16 cellular contexts compared by ENCODE assay signal in genomic region chr1:200627548-200628222, GRCh38. TPM values are rescaled to one million over a fixed set of nuclear protein-coding genes. Genes with fewer than 3 reads are reported as not detected.
DNase-seq lines count a peak whose midpoint lies in the region; ATAC-seq and TF ChIP-seq lines count a peak whose summit lies in the region.
"Had no signal": no experiment of that assay in that cellular context is flagged by ENCODE, and none has a peak within 500 bp of the region (broad histone marks: within the 10 kb centered on the region; RNA-seq: fewer than 3 reads in every experiment).

No MANE protein-coding gene starts in this region.

- H3K27me3 Mint-ChIP-seq in activated T-cell treated with anti-CD3 and anti-CD28 coated beads, Interleukin-2, amount 50 U/mL, for 72 hours (ENCODE audit: low read depth), result peaks cover 17% of the 10 kb centered on the region
- no peaks in the 10 kb centered on the region for H3K27me3 Mint-ChIP-seq in activated naive CD8-positive, alpha-beta T cell

- peaks cover 48% of the 10 kb centered on the region for H3K4me1 Mint-ChIP-seq in activated T-cell treated with anti-CD3 and anti-CD28 coated beads, Interleukin-2, amount 50 U/mL, for 72 hours (ENCODE audit: low read depth)
- peaks cover 34% of the 10 kb centered on the region for H3K4me1 Mint-ChIP-seq in activated naive CD8-positive, alpha-beta T cell (ENCODE audit: low read depth)

- no peaks in the 10 kb centered on the region for H3K27me3 ChIP-seq in upper lobe of right lung
- H3K27me3 ChIP-seq: SJSA1, vagina had no signal

- no peaks in the 10 kb centered on the region for H3K9me3 ChIP-seq in upper lobe of right lung
- H3K9me3 ChIP-seq: SJSA1, vagina had no signal

- no peaks in the 10 kb centered on the region for H3K36me3 ChIP-seq in upper lobe of right lung
- H3K36me3 ChIP-seq: SJSA1, vagina had no signal

- no peak for TF ChIP-seq CTCF in upper lobe of right lung (IDR thresholded peaks at IDR 0.05)

- no peak for DNase-seq in activated T-cell treated with anti-CD3 and anti-CD28 coated beads, Interleukin-2, amount 50 U/mL, for 72 hours
- DNase-seq in activated T-cell treated with anti-CD3 and anti-CD28 coated beads, Interleukin-2, amount 50 U/mL, for 48 hours, result no peak
- DNase-seq in upper lobe of right lung (no peak), iPS-NIHi11 (ENCODE audit: low spot score) (no peak)
- DNase-seq in activated naive CD4-positive, alpha-beta T cell treated with Interleukin-2 at 50 U/mL for 16 hours, result no peak
- DNase-seq: activated CD4-positive, alpha-beta T cell treated with anti-CD3 and anti-CD28 coated beads for 1 hour; DND-41; KBM-7; NCI-H2029 treated with DMSO at 0.1 percent for 48 hours; posterior cingulate gyrus had no signal

- H3K9me3 Mint-ChIP-seq in activated T-cell treated with anti-CD3 and anti-CD28 coated beads, Interleukin-2, amount 50 U/mL, for 72 hours, result no peaks in the 10 kb centered on the region
- H3K9me3 Mint-ChIP-seq in activated naive CD8-positive, alpha-beta T cell (ENCODE audit: low read depth), result no peaks in the 10 kb centered on the region
- H3K9me3 Mint-ChIP-seq: activated naive CD4-positive, alpha-beta T cell treated with anti-CD3 and anti-CD28 coated beads for 36 hours had no signal

- H3K4me1 ChIP-seq in upper lobe of right lung, result no peaks in the 10 kb centered on the region
- H3K4me1 ChIP-seq: SJSA1, vagina had no signal

- peak overlapping the region; percentile 83 for H3K27ac Mint-ChIP-seq in activated T-cell treated with anti-CD3 and anti-CD28 coated beads, Interleukin-2, amount 50 U/mL, for 72 hours
- peak overlapping the region; percentile 50 for H3K27ac Mint-ChIP-seq in activated naive CD8-positive, alpha-beta T cell
- H3K27ac Mint-ChIP-seq: activated naive CD4-positive, alpha-beta T cell treated with anti-CD3 and anti-CD28 coated beads for 36 hours had no signal

- H3K4me3 Mint-ChIP-seq in activated T-cell treated with anti-CD3 and anti-CD28 coated beads, Interleukin-2, amount 50 U/mL, for 72 hours, result peak overlapping the region; percentile 64 to 88
- H3K4me3 Mint-ChIP-seq in activated naive CD8-positive, alpha-beta T cell, result peak overlapping the region; percentile 35
- H3K4me3 Mint-ChIP-seq: activated naive CD4-positive, alpha-beta T cell treated with anti-CD3 and anti-CD28 coated beads for 36 hours had no signal

- no peak overlapping the region for H3K27ac ChIP-seq in upper lobe of right lung
- H3K27ac ChIP-seq: SJSA1, vagina had no signal

- H3K4me3 ChIP-seq in upper lobe of right lung, result no peak overlapping the region
- H3K4me3 ChIP-seq: SJSA1, vagina had no signal

- ATAC-seq in activated T-cell treated with anti-CD3 and anti-CD28 coated beads, Interleukin-2, amount 50 U/mL, for 72 hours (replicated peaks in 1 of 2), result no peak
- peak; percentile 22 for ATAC-seq in HG03460 (IDR thresholded peaks at IDR 0.05; ENCODE audit: unreplicated experiment)
- ATAC-seq in upper lobe of right lung, result no peak
- no peak for ATAC-seq in HG02970 (IDR thresholded peaks at IDR 0.05; ENCODE audit: low FRiP score, unreplicated experiment)

- H3K36me3 Mint-ChIP-seq in activated T-cell treated with anti-CD3 and anti-CD28 coated beads, Interleukin-2, amount 50 U/mL, for 72 hours (ENCODE audit: insufficient read depth in 2 of 2), result no peaks in the 10 kb centered on the region
- no peaks in the 10 kb centered on the region for H3K36me3 Mint-ChIP-seq in activated naive CD8-positive, alpha-beta T cell

- intact Hi-C loops in upper lobe of right lung (cut with DNase I), result loop anchor here (10.0 kb wide), 1 partner anchor 177 kb away; no protein-coding TSS in a partner anchor

RNA-seq across cellular contexts. Expression of gene KIF14, which starts 7.1 kb away (rescaled TPM):
- total RNA-seq in activated T-cell treated with anti-CD3 and anti-CD28 coated beads, Interleukin-2, amount 50 U/mL, for 72 hours, result 10 to 100 TPM; 15.8 to 20.1 TPM
- total RNA-seq in upper lobe of right lung, result 0.23 TPM

RNA-seq across cellular contexts. Expression of gene DDX59, which starts 42.0 kb away (rescaled TPM):
- 10 to 100 TPM; 26.5 to 35.8 TPM for total RNA-seq in activated T-cell treated with anti-CD3 and anti-CD28 coated beads, Interleukin-2, amount 50 U/mL, for 72 hours
- total RNA-seq in upper lobe of right lung, result 14.9 TPM

Comparison
In these comparisons a context has a peak if more than half of its experiments do, and no peak if none do; other contexts are left out.
1. RNA of gene KIF14, which starts 7.1 kb away (total RNA-seq): 15.8 to 20.1 TPM in activated T-cell treated with anti-CD3 and anti-CD28 coated beads, Interleukin-2, amount 50 U/mL, for 72 hours; 0.23 TPM in upper lobe of right lung (single experiment); every median in the first group is over 10 times any median in the second.